In genomic region chr3:49673715-49674490, GRCh38 we compare ENCODE assay signal across 1 cellular context.
A peak's percentile ranks its signal among the peaks of the same experiment; 100 is the strongest.
TF ChIP-seq lines count a peak whose summit lies in the region.

Gene APEH, plus strand, starts transcription at chr3:49674351. Its CDS starts 51 bp downstream, at chr3:49674402.

TF ChIP-seq in K562, 482 proteins besides CTCF, POLR2A, EP300 and RAD21 (continued from another document):
- TF ChIP-seq ELF1 (tag; IDR thresholded peaks at IDR 0.05) (peak; percentile 83), ZBTB2 (IDR thresholded peaks at IDR 0.05) (peak; percentile 84), FOXM1 (IDR thresholded peaks at IDR 0.05; ENCODE audit: low read depth) (no peak), FOXM1 (CRISPR knock-in tag; IDR thresholded peaks at IDR 0.05; ENCODE audit: low read depth) (no peak), PTRF (tag; IDR thresholded peaks at IDR 0.05) (no peak), DPF2 (IDR thresholded peaks at IDR 0.05) (no peak), NFRKB (IDR thresholded peaks at IDR 0.05; ENCODE audit: low read depth) (no peak; the same call in 1 of the 2 replicates), NFE2L1 (tag; IDR thresholded peaks at IDR 0.05; ENCODE audit: borderline replicate concordance, low read depth) (no peak), SIX5 (IDR thresholded peaks at IDR 0.05; ENCODE audit: borderline replicate concordance in 1 of 2, insufficient read depth in 1 of 2, low read depth in 1 of 2, low read length in 2 of 2) (no peak), ADNP (tag; IDR thresholded peaks at IDR 0.05) (no peak), CHCHD3 (CRISPR knock-in tag; IDR thresholded peaks at IDR 0.05) (no peak), ZNF316 (IDR thresholded peaks at IDR 0.05) (no peak), BRD9 (IDR thresholded peaks at IDR 0.05; ENCODE audit: low read depth, partially characterized antibody) (no peak), HMGXB4 (CRISPR knock-in tag; IDR thresholded peaks at IDR 0.05) (no peak), GMEB1 (CRISPR knock-in tag; IDR thresholded peaks at IDR 0.05) (peak; percentile 89), ZBTB5 (IDR thresholded peaks at IDR 0.05) (no peak), CBX5 (IDR thresholded peaks at IDR 0.05; ENCODE audit: borderline replicate concordance, low read depth) (0 out of 2 replicates have a peak, but pooled peaks have one; percentile 23)
- TF ChIP-seq, protein P1, sequence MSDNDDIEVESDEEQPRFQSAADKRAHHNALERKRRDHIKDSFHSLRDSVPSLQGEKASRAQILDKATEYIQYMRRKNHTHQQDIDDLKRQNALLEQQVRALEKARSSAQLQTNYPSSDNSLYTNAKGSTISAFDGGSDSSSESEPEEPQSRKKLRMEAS (CRISPR knock-in tag; IDR thresholded peaks at IDR 0.05) = no peak; the same call in 1 of the 2 replicates
- TF ChIP-seq, protein P2, sequence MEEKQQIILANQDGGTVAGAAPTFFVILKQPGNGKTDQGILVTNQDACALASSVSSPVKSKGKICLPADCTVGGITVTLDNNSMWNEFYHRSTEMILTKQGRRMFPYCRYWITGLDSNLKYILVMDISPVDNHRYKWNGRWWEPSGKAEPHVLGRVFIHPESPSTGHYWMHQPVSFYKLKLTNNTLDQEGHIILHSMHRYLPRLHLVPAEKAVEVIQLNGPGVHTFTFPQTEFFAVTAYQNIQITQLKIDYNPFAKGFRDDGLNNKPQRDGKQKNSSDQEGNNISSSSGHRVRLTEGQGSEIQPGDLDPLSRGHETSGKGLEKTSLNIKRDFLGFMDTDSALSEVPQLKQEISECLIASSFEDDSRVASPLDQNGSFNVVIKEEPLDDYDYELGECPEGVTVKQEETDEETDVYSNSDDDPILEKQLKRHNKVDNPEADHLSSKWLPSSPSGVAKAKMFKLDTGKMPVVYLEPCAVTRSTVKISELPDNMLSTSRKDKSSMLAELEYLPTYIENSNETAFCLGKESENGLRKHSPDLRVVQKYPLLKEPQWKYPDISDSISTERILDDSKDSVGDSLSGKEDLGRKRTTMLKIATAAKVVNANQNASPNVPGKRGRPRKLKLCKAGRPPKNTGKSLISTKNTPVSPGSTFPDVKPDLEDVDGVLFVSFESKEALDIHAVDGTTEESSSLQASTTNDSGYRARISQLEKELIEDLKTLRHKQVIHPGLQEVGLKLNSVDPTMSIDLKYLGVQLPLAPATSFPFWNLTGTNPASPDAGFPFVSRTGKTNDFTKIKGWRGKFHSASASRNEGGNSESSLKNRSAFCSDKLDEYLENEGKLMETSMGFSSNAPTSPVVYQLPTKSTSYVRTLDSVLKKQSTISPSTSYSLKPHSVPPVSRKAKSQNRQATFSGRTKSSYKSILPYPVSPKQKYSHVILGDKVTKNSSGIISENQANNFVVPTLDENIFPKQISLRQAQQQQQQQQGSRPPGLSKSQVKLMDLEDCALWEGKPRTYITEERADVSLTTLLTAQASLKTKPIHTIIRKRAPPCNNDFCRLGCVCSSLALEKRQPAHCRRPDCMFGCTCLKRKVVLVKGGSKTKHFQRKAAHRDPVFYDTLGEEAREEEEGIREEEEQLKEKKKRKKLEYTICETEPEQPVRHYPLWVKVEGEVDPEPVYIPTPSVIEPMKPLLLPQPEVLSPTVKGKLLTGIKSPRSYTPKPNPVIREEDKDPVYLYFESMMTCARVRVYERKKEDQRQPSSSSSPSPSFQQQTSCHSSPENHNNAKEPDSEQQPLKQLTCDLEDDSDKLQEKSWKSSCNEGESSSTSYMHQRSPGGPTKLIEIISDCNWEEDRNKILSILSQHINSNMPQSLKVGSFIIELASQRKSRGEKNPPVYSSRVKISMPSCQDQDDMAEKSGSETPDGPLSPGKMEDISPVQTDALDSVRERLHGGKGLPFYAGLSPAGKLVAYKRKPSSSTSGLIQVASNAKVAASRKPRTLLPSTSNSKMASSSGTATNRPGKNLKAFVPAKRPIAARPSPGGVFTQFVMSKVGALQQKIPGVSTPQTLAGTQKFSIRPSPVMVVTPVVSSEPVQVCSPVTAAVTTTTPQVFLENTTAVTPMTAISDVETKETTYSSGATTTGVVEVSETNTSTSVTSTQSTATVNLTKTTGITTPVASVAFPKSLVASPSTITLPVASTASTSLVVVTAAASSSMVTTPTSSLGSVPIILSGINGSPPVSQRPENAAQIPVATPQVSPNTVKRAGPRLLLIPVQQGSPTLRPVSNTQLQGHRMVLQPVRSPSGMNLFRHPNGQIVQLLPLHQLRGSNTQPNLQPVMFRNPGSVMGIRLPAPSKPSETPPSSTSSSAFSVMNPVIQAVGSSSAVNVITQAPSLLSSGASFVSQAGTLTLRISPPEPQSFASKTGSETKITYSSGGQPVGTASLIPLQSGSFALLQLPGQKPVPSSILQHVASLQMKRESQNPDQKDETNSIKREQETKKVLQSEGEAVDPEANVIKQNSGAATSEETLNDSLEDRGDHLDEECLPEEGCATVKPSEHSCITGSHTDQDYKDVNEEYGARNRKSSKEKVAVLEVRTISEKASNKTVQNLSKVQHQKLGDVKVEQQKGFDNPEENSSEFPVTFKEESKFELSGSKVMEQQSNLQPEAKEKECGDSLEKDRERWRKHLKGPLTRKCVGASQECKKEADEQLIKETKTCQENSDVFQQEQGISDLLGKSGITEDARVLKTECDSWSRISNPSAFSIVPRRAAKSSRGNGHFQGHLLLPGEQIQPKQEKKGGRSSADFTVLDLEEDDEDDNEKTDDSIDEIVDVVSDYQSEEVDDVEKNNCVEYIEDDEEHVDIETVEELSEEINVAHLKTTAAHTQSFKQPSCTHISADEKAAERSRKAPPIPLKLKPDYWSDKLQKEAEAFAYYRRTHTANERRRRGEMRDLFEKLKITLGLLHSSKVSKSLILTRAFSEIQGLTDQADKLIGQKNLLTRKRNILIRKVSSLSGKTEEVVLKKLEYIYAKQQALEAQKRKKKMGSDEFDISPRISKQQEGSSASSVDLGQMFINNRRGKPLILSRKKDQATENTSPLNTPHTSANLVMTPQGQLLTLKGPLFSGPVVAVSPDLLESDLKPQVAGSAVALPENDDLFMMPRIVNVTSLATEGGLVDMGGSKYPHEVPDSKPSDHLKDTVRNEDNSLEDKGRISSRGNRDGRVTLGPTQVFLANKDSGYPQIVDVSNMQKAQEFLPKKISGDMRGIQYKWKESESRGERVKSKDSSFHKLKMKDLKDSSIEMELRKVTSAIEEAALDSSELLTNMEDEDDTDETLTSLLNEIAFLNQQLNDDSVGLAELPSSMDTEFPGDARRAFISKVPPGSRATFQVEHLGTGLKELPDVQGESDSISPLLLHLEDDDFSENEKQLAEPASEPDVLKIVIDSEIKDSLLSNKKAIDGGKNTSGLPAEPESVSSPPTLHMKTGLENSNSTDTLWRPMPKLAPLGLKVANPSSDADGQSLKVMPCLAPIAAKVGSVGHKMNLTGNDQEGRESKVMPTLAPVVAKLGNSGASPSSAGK (IDR thresholded peaks at IDR 0.05) = peak; percentile 87
- TF ChIP-seq, protein P3, sequence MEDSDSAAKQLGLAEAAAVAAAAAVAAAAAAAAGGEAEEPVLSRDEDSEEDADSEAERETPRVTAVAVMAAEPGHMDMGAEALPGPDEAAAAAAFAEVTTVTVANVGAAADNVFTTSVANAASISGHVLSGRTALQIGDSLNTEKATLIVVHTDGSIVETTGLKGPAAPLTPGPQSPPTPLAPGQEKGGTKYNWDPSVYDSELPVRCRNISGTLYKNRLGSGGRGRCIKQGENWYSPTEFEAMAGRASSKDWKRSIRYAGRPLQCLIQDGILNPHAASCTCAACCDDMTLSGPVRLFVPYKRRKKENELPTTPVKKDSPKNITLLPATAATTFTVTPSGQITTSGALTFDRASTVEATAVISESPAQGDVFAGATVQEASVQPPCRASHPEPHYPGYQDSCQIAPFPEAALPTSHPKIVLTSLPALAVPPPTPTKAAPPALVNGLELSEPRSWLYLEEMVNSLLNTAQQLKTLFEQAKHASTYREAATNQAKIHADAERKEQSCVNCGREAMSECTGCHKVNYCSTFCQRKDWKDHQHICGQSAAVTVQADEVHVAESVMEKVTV (CRISPR knock-in tag; IDR thresholded peaks at IDR 0.05) = no peak
